In the genomic region with DNA sequence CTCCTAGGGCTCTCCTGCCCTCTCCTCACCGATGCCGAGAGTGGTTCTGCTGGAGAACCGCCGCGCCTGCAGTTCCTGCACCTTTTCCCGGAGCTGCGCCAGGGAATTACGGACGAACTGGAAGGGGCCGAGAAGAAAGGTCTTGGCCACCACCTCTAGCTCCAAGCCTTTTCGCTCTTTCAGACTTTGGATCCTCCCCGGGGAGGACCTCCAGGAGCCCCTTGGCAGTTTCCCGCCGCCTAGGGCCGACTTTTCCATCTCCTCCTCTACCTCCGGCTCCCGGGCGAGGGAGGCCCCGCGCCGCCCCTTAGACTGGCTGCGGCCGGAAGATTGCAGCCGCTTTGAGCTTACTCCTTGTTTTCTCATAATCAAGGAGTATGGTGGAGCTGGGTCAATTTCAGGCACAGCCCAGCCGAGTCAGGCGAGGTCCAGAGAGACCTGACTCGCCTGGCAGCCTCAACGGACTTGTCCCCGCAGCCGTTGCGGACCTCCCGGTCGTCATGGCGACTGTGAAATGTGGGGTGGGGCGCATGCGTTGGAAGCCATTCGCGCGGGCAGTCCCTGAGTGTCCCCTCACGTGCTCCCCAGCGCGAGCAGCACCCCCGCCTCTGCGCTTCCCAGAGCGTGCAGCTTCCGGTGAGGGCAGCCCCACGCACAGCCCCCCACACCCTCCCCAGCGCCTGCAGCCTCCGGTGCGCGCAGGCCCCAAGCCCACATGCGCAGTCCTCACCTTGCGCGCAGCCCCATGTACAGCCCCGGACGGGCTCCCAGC, we compare ENCODE assay signal across 2 cellular contexts.
TF ChIP-seq lines count a peak whose summit lies in the region.

A gene (minus strand): TSS at position 466 of the 772 bp plus-strand sequence. CDS start 100 bp downstream, at position 366.

TF ChIP-seq in IMR-90, 13 proteins besides CTCF, POLR2A, EP300 and RAD21:
- TF ChIP-seq, protein P1, sequence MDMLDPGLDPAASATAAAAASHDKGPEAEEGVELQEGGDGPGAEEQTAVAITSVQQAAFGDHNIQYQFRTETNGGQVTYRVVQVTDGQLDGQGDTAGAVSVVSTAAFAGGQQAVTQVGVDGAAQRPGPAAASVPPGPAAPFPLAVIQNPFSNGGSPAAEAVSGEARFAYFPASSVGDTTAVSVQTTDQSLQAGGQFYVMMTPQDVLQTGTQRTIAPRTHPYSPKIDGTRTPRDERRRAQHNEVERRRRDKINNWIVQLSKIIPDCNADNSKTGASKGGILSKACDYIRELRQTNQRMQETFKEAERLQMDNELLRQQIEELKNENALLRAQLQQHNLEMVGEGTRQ (IDR thresholded peaks at IDR 0.05; ENCODE audit: low read depth, low read length), result peak; percentile 64; the same call in 1 of the 2 replicates
- TF ChIP-seq MXI1 (IDR thresholded peaks at IDR 0.05; ENCODE audit: borderline replicate concordance, low read depth, low read length) (peak; percentile 43; the same call in 1 of the 2 replicates), MAZ (IDR thresholded peaks at IDR 0.05; ENCODE audit: borderline replicate concordance, low read depth, low read length) (no peak; the same call in 1 of the 2 replicates), BHLHE40 (IDR thresholded peaks at IDR 0.05; ENCODE audit: low read depth, low read length) (peak; percentile 85)

TF ChIP-seq in K562, 482 proteins besides CTCF, POLR2A, EP300 and RAD21:
- TF ChIP-seq ZC3H11A (IDR thresholded peaks at IDR 0.05; ENCODE audit: low read depth, low read length) (no peak), RFX1 (IDR thresholded peaks at IDR 0.05) (peak; percentile 26; the same call in 1 of the 2 replicates)
